ENCODE assay signal across 8 cellular contexts in the genomic region with DNA sequence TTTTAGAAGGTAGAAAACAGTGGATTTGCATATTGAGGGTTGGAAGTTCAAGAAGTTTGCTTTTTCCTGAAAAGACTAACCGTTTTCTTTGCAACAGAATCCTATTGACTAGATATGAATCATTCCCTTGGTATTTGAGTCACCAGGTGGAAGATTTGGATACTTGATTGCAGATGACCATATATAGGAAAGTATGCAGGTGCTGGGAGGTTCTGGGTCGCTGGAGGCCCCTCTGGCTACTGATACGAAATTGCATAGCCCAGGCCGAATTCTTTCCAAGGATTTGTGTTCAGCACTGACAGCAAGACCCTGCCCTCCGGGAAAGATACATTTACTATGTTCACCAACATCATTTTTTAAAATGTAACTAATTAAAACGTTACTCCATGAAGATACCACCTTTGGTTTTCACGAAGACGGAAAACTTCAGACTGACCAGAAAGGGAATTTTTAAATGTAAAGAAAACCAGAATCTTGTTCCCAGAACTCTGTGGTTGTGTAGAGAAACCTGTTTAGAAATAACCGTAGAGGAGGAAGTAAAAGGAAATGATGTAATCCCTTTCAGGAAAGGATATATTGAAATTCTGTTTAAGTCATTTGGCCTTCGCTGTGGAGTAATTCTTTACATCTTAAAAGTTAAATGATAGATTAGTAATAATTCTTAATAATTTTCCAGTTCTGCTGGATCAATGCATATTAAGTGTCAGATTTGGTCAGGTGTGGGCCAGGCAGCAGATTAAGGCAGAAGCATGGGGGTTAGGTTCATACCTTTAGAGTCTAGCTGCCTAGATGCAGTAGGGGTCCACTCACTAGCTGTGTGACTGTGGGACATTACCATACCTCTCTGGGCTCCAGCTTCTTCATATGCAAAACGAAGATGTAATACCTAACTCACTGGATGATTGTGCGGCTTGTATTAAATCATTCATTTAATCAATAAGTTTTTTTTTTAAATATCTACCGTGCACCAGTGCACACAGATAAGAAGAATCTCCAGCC. TPM values are rescaled to one million over a fixed set of nuclear protein-coding genes. Genes with fewer than 3 reads are reported as not detected.
DNase-seq lines count a peak whose midpoint lies in the region; ATAC-seq, FAIRE-seq and TF ChIP-seq lines count a peak whose summit lies in the region.

No MANE protein-coding gene starts in this region.

- TF ChIP-seq POLR2A in GM12878 (IDR thresholded peaks at IDR 0.05; ENCODE audit: low read depth, low read length) = no peak

- TF ChIP-seq CTCF in GM12878 (IDR thresholded peaks at IDR 0.05 in 2 of 3, conservative IDR thresholded peaks at IDR 0.05 in 1 of 3; ENCODE audit: control insufficient read depth in 2 of 3, extremely low read depth in 1 of 3, insufficient read depth in 1 of 3, low read depth in 3 of 3, low read length in 3 of 3) (no peak), lung (IDR thresholded peaks at IDR 0.05; ENCODE audit: control extremely low read depth, extremely low read depth) (no peak)

- no peak for TF ChIP-seq EP300 in GM12878 (IDR thresholded peaks at IDR 0.05; ENCODE audit: borderline replicate concordance in 1 of 2, control insufficient read depth in 1 of 2, low read depth in 2 of 2, low read length in 2 of 2)

- WGBS in GM12878 (ENCODE audit: insufficient coverage, insufficient replicate concordance, low lambda C conversion rate, missing lambda C conversion rate) = 45% methylated on average over 13 of the region's 13 CpGs
- WGBS in lung, 2 donors = 26 to 34% methylated on average over 13 of the region's 13 CpGs

- peak; percentile 76 to 83 for DNase-seq in AML-193 (lab: John Stamatoyannopoulos, UW)
- peak; percentile 32 to 39 for DNase-seq in Kasumi-1 (lab: John Stamatoyannopoulos, UW)
- no peak for DNase-seq in GM12878 (ENCODE audit: low read depth, low spot score)
- peak; percentile 39 for DNase-seq in lung (ENCODE audit: low spot score)
- no peak for DNase-seq in CD4-positive, alpha-beta memory T cell
- no peak for DNase-seq in activated naive CD4-positive, alpha-beta T cell treated with anti-CD3 and anti-CD28 coated beads for 36 hours
- DNase-seq in anterior cingulate cortex (lab: John Stamatoyannopoulos, UW) = no peak

- CTCF ChIA-PET in GM12878 (lab: Yijun Ruan, JAX) = no interaction called here
- CTCF ChIA-PET in CD4-positive, alpha-beta memory T cell (lab: Charles Lee; ENCODE audit: partially characterized antibody) = no interaction called here
- CTCF ChIA-PET in activated naive CD4-positive, alpha-beta T cell treated with anti-CD3 and anti-CD28 coated beads for 36 hours (lab: Charles Lee) = interaction anchor here (0.6 kb wide), 2 partner anchors 9 to 35 kb away, joined by 3 read pairs; no protein-coding TSS in a partner anchor

- no peaks in the 10 kb centered on the region for H4K20me1 ChIP-seq in GM12878 (ENCODE audit: control insufficient read depth, insufficient read depth)

- H3K4me3 ChIP-seq in GM12878 = no peak overlapping the region
- H3K4me3 ChIP-seq in lung = peak overlapping the region; percentile 74
- H3K4me3 ChIP-seq in CD4-positive, alpha-beta memory T cell (ENCODE audit: low read length in 2 of 2) = no peak overlapping the region

- intact Hi-C loops in GM12878 (cut with micrococcal nuclease; ENCODE audit: unreplicated experiment) = no loop called here
- intact Hi-C loops in CD4-positive, alpha-beta memory T cell (cut with micrococcal nuclease) = no loop called here
- intact Hi-C loops in activated naive CD4-positive, alpha-beta T cell treated with anti-CD3 and anti-CD28 coated beads for 36 hours (cut with micrococcal nuclease) = loop anchor here (5.0 kb wide), 1 partner anchor 105 kb away; no protein-coding TSS in a partner anchor

- no peak overlapping the region for H3K4me2 ChIP-seq in GM12878 (ENCODE audit: control insufficient read depth, insufficient read depth)

- no peaks in the 10 kb centered on the region for H3K36me3 Mint-ChIP-seq in CD4-positive, alpha-beta memory T cell
- no peaks in the 10 kb centered on the region for H3K36me3 Mint-ChIP-seq in activated naive CD4-positive, alpha-beta T cell treated with anti-CD3 and anti-CD28 coated beads for 36 hours (ENCODE audit: low read depth)

- H3K4me1 Mint-ChIP-seq in CD4-positive, alpha-beta memory T cell = peaks cover 2 to 6% (median 4%) of the 10 kb centered on the region in 4 donors
- H3K4me1 Mint-ChIP-seq in activated naive CD4-positive, alpha-beta T cell treated with anti-CD3 and anti-CD28 coated beads for 36 hours (ENCODE audit: low read depth) = peaks cover 8% of the 10 kb centered on the region

- SMC1A ChIA-PET in GM12878 (lab: Charles Lee; ENCODE audit: uncharacterized antibody, unreplicated experiment) = interaction anchor here (1.2 to 2.1 kb wide), 3 partner anchors 14 to 47 kb away, joined by 4 to 8 read pairs (median 6); no protein-coding TSS in a partner anchor

- no peak for TF ChIP-seq RAD21 in GM12878 (IDR thresholded peaks at IDR 0.05; ENCODE audit: insufficient read depth, low read depth, low read length)

- no peak overlapping the region for H3K27ac Mint-ChIP-seq in CD4-positive, alpha-beta memory T cell
- H3K27ac Mint-ChIP-seq in activated naive CD4-positive, alpha-beta T cell treated with anti-CD3 and anti-CD28 coated beads for 36 hours = no peak overlapping the region

- H2AFZ ChIP-seq in GM12878 (ENCODE audit: control insufficient read depth, low read depth, low read length) = no peak overlapping the region

- H3K9me3 Mint-ChIP-seq in CD4-positive, alpha-beta memory T cell = peaks cover 0 to 2% (median 0%) of the 10 kb centered on the region in 8 donors
- H3K9me3 Mint-ChIP-seq in activated naive CD4-positive, alpha-beta T cell treated with anti-CD3 and anti-CD28 coated beads for 36 hours = no peaks in the 10 kb centered on the region

- no peaks in the 10 kb centered on the region for H3K4me1 ChIP-seq in GM12878 (ENCODE audit: control insufficient read depth, insufficient read depth, low read length)
- peaks cover 0 to 5% of the 10 kb centered on the region in 2 donors for H3K4me1 ChIP-seq in lung (ENCODE audit: control insufficient read depth in 2 of 2, insufficient read depth in 2 of 2, low read length in 2 of 2)
- no peaks in the 10 kb centered on the region for H3K4me1 ChIP-seq in CD4-positive, alpha-beta memory T cell (ENCODE audit: insufficient read depth, low read length)

- H3K27ac ChIP-seq in GM12878 (ENCODE audit: control insufficient read depth, insufficient read depth) = no peak overlapping the region
- H3K27ac ChIP-seq in lung (ENCODE audit: low read depth in 1 of 2, low read length in 1 of 2) = peak overlapping the region; percentile 80 to 89
- H3K27ac ChIP-seq in CD4-positive, alpha-beta memory T cell (ENCODE audit: low read depth, low read length) = no peak overlapping the region

- ATAC-seq in GM12878 = peak; percentile 22; the same call in 2 of the 3 replicates
- ATAC-seq in lung (ENCODE audit: insufficient read depth, low FRiP score) = peak; percentile 48
- ATAC-seq in HG03108 (IDR thresholded peaks at IDR 0.05; ENCODE audit: unreplicated experiment) = no peak

- H3K9ac ChIP-seq in GM12878 (ENCODE audit: control insufficient read depth, insufficient read depth, low read length) = no peak overlapping the region

- H3K27me3 Mint-ChIP-seq in CD4-positive, alpha-beta memory T cell = peaks cover 32 to 35% of the 10 kb centered on the region in 2 donors
- peaks cover 31% of the 10 kb centered on the region for H3K27me3 Mint-ChIP-seq in activated naive CD4-positive, alpha-beta T cell treated with anti-CD3 and anti-CD28 coated beads for 36 hours (ENCODE audit: low read depth)

- POLR2A ChIA-PET in GM12878 (lab: Charles Lee) = no interaction called here
- POLR2A ChIA-PET in CD4-positive, alpha-beta memory T cell (lab: Charles Lee; ENCODE audit: partially characterized antibody) = no interaction called here

- in situ Hi-C loops in GM12878 (cut with MboI) = no loop called here

- H3K79me2 ChIP-seq in GM12878 (ENCODE audit: control insufficient read depth, insufficient read depth, low read length) = no peaks in the 10 kb centered on the region

- H3K27me3 ChIP-seq in GM12878 (replicated peaks in 1 of 2; ENCODE audit: control insufficient read depth in 2 of 2, insufficient read depth in 2 of 2, low read length in 1 of 2) (peaks cover 3 to 17% of the 10 kb centered on the region in 2 experiments), lung (ENCODE audit: control insufficient read depth, insufficient read depth) (no peaks in the 10 kb centered on the region)
- H3K27me3 ChIP-seq in CD4-positive, alpha-beta memory T cell (ENCODE audit: insufficient read depth, low read length) = peaks cover 14% of the 10 kb centered on the region

- H3K4me3 Mint-ChIP-seq in CD4-positive, alpha-beta memory T cell = no peak overlapping the region
- no peak overlapping the region for H3K4me3 Mint-ChIP-seq in activated naive CD4-positive, alpha-beta T cell treated with anti-CD3 and anti-CD28 coated beads for 36 hours

- RAD21 ChIA-PET in GM12878 (lab: Charles Lee; ENCODE audit: unreplicated experiment) = interaction anchor here (0.6 to 1.2 kb wide), 2 partner anchors 47 to 130 kb away, joined by 3 read pairs; no protein-coding TSS in a partner anchor

- FAIRE-seq in GM12878 (lab: Jason Lieb, UNC) = no peak

- no peaks in the 10 kb centered on the region for H3K36me3 ChIP-seq in GM12878 (ENCODE audit: control insufficient read depth in 2 of 2, insufficient read depth in 2 of 2, low read length in 1 of 2)
- no peaks in the 10 kb centered on the region for H3K36me3 ChIP-seq in lung (ENCODE audit: control insufficient read depth in 2 of 2, insufficient read depth in 2 of 2, low read length in 2 of 2)
- H3K36me3 ChIP-seq in CD4-positive, alpha-beta memory T cell (ENCODE audit: insufficient read depth, low read length) = no peaks in the 10 kb centered on the region

- H3K9me3 ChIP-seq in GM12878 (replicated peaks; ENCODE audit: control insufficient read depth, insufficient read depth, low read length) (no peaks in the 10 kb centered on the region), lung (ENCODE audit: control insufficient read depth in 2 of 2, insufficient read depth in 1 of 2, low read length in 1 of 2) (no peaks in the 10 kb centered on the region)
- H3K9me3 ChIP-seq in CD4-positive, alpha-beta memory T cell (ENCODE audit: control insufficient read depth in 1 of 2, low read length in 2 of 2) = no peaks in the 10 kb centered on the region

- no TSS peak for BruUV-seq in GM12878 (replicated peaks; lab: Mats Ljungman, UMichigan)

RNA-seq across cellular contexts. Expression of a gene that starts 1.1 kb away (rescaled TPM):
- total RNA-seq in GM12878 (2013; cell fraction: nucleolus; rRNA removed) = 1.3 and 3.0 TPM in 2 replicates
- total RNA-seq in GM12878 (2014; rRNA removed) (0.28 and 0.33 TPM in 2 replicates), GM12878 (2014; rRNA removed; fragmentation: Illumina TruSeq; extraction: Trizol) (0.58 and 0.78 TPM in 2 replicates), GM12878 (2021) (1.1 and 1.2 TPM in 2 replicates), lung (100 to 1,000 TPM in 1 of 2 donors, 10 to 100 TPM in 1; 84.1 to 244 TPM)
- polyA plus RNA-seq in GM12878 (2011; ENCODE audit: low read depth) = not detected
- polyA plus RNA-seq in GM12878 (2011; rRNA removed) (14.7 and 23.4 TPM in 2 replicates), GM12878 (2014; fragmentation: Illumina TruSeq; extraction: Trizol) (0.85 and 0.89 TPM in 2 replicates), GM12878 (2014; fragmentation: Nextera tagmentation; extraction: Ambion mirVana) (under 1 TPM; 0.90 to 0.92 TPM), GM12878 (2014; rRNA removed) (0.32 and 0.74 TPM in 2 replicates), GM12878 (2016; fragmentation: Nextera tagmentation; extraction: Ambion mirVana) (1 to 10 TPM; 1.2 to 2.1 TPM), lung (100 to 1,000 TPM; 123 to 189 TPM)
- polyA plus RNA-seq in GM12878 (2011; cell fraction: cytosol; rRNA removed) = 12.7 and 13.3 TPM in 2 replicates
- 10.1 and 13.7 TPM in 2 replicates for polyA plus RNA-seq in GM12878 (2011; cell fraction: nucleus; rRNA removed)
- polyA plus RNA-seq in GM12878 (2012) = not detected in 2 replicates
- polyA minus RNA-seq in GM12878 (2011; rRNA and poly(A)+ RNA removed) = 11.5 and 13.7 TPM in 2 replicates
- polyA minus RNA-seq in GM12878 (2011; cell fraction: cytosol; rRNA and poly(A)+ RNA removed) = 6.5 and 14.3 TPM in 2 replicates
- 8.3 and 8.7 TPM in 2 replicates for polyA minus RNA-seq in GM12878 (2011; cell fraction: nucleus; rRNA and poly(A)+ RNA removed)
- total RNA-seq in CD4-positive, alpha-beta memory T cell = not detected
- polyA plus RNA-seq in CD4-positive, alpha-beta memory T cell = not detected
- total RNA-seq in activated naive CD4-positive, alpha-beta T cell treated with anti-CD3 and anti-CD28 coated beads for 36 hours = 1 to 10 TPM; 1.2 to 3.0 TPM

Comparison
In these comparisons a context has a peak if more than half of its experiments do, and no peak if none do; other contexts are left out.
1. DNase-seq: peak in AML-193 (2 of 2), Kasumi-1 (2 of 2) and lung (single experiment); none in GM12878 (single experiment), CD4-positive, alpha-beta memory T cell (0 of 5), activated naive CD4-positive, alpha-beta T cell treated with anti-CD3 and anti-CD28 coated beads for 36 hours (single experiment) and anterior cingulate cortex (0 of 58).
2. H3K27ac ChIP-seq: peak in lung (2 of 2); none in GM12878 (single experiment) and CD4-positive, alpha-beta memory T cell (single experiment).
3. RNA of a gene that starts 1.1 kb away (total RNA-seq): 84.1 to 244 TPM in lung; 1.2 to 3.0 TPM in activated naive CD4-positive, alpha-beta T cell treated with anti-CD3 and anti-CD28 coated beads for 36 hours, 0.28 to 3.0 TPM in GM12878 and not detected in CD4-positive, alpha-beta memory T cell; every median in the first group is over 10 times any median in the second.